In genomic region chr17:4479982-4480751, GRCh38 we compare ENCODE assay signal across 11 cellular contexts. TPM values are rescaled to one million over a fixed set of nuclear protein-coding genes. Genes with fewer than 3 reads are reported as not detected.
DNase-seq lines count a peak whose midpoint lies in the region; ATAC-seq and TF ChIP-seq lines count a peak whose summit lies in the region.
"Had no signal": no experiment of that assay in that cellular context is flagged by ENCODE, and none has a peak within 500 bp of the region (broad histone marks: within the 10 kb centered on the region; RNA-seq: fewer than 3 reads in every experiment).

No MANE protein-coding gene starts in this region.

- H3K27me3 Mint-ChIP-seq in CD4-positive, CD25-positive, alpha-beta regulatory T cell, result no peaks in the 10 kb centered on the region
- peaks cover 23% of the 10 kb centered on the region for H3K27me3 Mint-ChIP-seq in GM23338 (ENCODE audit: insufficient read depth, low read depth, poor library complexity)
- no peaks in the 10 kb centered on the region for H3K27me3 Mint-ChIP-seq in effector memory CD8-positive, alpha-beta T cell
- H3K27me3 Mint-ChIP-seq in natural killer cell treated with Interleukin-12 subunit alpha and Interleukin-12 subunit beta and Interleukin-15 and Interleukin-18, amount 100 ng/mL, for 72 hours, result peaks cover 0 to 3% of the 10 kb centered on the region in 2 donors

- no peak overlapping the region for H3K4me3 ChIP-seq in CD4-positive, CD25-positive, alpha-beta regulatory T cell (ENCODE audit: low read depth, low read length)
- H3K4me3 ChIP-seq in GM23338, result no peak overlapping the region

- no peak for ATAC-seq in CD4-positive, CD25-positive, alpha-beta regulatory T cell (ENCODE audit: low read depth in 2 of 2)
- no peak for ATAC-seq in GM23338
- no peak for ATAC-seq in effector memory CD8-positive, alpha-beta T cell (replicated peaks)
- no peak for ATAC-seq in natural killer cell treated with Interleukin-12 subunit alpha and Interleukin-12 subunit beta and Interleukin-15 and Interleukin-18, amount 100 ng/mL, for 72 hours

- no peaks in the 10 kb centered on the region for H4K20me1 ChIP-seq in GM23338 (replicated peaks; ENCODE audit: insufficient read depth)

- H3K4me1 ChIP-seq in CD4-positive, CD25-positive, alpha-beta regulatory T cell (ENCODE audit: control insufficient read depth, insufficient read depth, low read length, poor library complexity, severe bottlenecking), result peaks cover 36% of the 10 kb centered on the region
- H3K4me1 ChIP-seq in GM23338 (ENCODE audit: insufficient read depth), result no peaks in the 10 kb centered on the region

- no peaks in the 10 kb centered on the region for H3K79me2 ChIP-seq in GM23338 (replicated peaks; ENCODE audit: insufficient read depth)

- H3K27ac ChIP-seq in CD4-positive, CD25-positive, alpha-beta regulatory T cell (ENCODE audit: insufficient read depth, low read length, poor library complexity, severe bottlenecking), result no peak overlapping the region
- no peak overlapping the region for H3K27ac ChIP-seq in GM23338 (ENCODE audit: low read depth)

- no peaks in the 10 kb centered on the region for H3K36me3 ChIP-seq in CD4-positive, CD25-positive, alpha-beta regulatory T cell (ENCODE audit: control insufficient read depth, insufficient read depth, low read length)
- no peaks in the 10 kb centered on the region for H3K36me3 ChIP-seq in GM23338 (ENCODE audit: insufficient read depth)

- TF ChIP-seq CTCF in GM23338 (conservative IDR thresholded peaks at IDR 0.05; ENCODE audit: low read depth in 2 of 2), result no peak

- H3F3A ChIP-seq in GM23338 (replicated peaks; ENCODE audit: low read depth), result no peaks in the 10 kb centered on the region

- no peaks in the 10 kb centered on the region for H3K9me3 Mint-ChIP-seq in CD4-positive, CD25-positive, alpha-beta regulatory T cell
- no peaks in the 10 kb centered on the region for H3K9me3 Mint-ChIP-seq in GM23338
- no peaks in the 10 kb centered on the region for H3K9me3 Mint-ChIP-seq in effector memory CD8-positive, alpha-beta T cell
- H3K9me3 Mint-ChIP-seq in natural killer cell treated with Interleukin-12 subunit alpha and Interleukin-12 subunit beta and Interleukin-15 and Interleukin-18, amount 100 ng/mL, for 72 hours, result no peaks in the 10 kb centered on the region
- H3K9me3 Mint-ChIP-seq: activated T-helper 2 cell treated with anti-CD3 and anti-CD28 coated beads, Interferon-gamma antibody, Interleukin-2, Interleukin-4, amounts not matched to agents 10 μg/mL and 5 μg/mL and 100 μg/mL, durations not matched to agents 14 hours and 24 hours and 36 hours had no signal

- no peaks in the 10 kb centered on the region for H3K27me3 ChIP-seq in CD4-positive, CD25-positive, alpha-beta regulatory T cell (ENCODE audit: control insufficient read depth, insufficient read depth, low read length)
- H3K27me3 ChIP-seq in GM23338 (ENCODE audit: insufficient read depth), result no peaks in the 10 kb centered on the region

- H3K36me3 Mint-ChIP-seq in CD4-positive, CD25-positive, alpha-beta regulatory T cell, result peaks cover 4% of the 10 kb centered on the region
- no peaks in the 10 kb centered on the region for H3K36me3 Mint-ChIP-seq in GM23338 (ENCODE audit: low read depth)
- no peaks in the 10 kb centered on the region for H3K36me3 Mint-ChIP-seq in effector memory CD8-positive, alpha-beta T cell (ENCODE audit: insufficient read depth)
- H3K36me3 Mint-ChIP-seq in natural killer cell treated with Interleukin-12 subunit alpha and Interleukin-12 subunit beta and Interleukin-15 and Interleukin-18, amount 100 ng/mL, for 72 hours, result no peaks in the 10 kb centered on the region

- no peak for DNase-seq in CD4-positive, CD25-positive, alpha-beta regulatory T cell
- DNase-seq in GM23338 (ENCODE audit: low spot score) (no peak), activated T-cell treated with anti-CD3 and anti-CD28 coated beads for 4 hours (no peak), Kasumi-1 (lab: John Stamatoyannopoulos, UW) (no peak), hippocampal formation (lab: John Stamatoyannopoulos, UW) (no peak)
- no peak for DNase-seq in effector memory CD8-positive, alpha-beta T cell
- no peak for DNase-seq in natural killer cell treated with Interleukin-12 subunit alpha and Interleukin-12 subunit beta and Interleukin-15 and Interleukin-18, amount 100 ng/mL, for 72 hours (ENCODE audit: low spot score)
- DNase-seq: activated CD4-positive, alpha-beta T cell treated with anti-CD3 and anti-CD28 coated beads, Interleukin-2, amount 50 U/mL, for 1 hour; foreskin fibroblast; NCI-H446 treated with DMSO at 0.1 percent for 48 hours had no signal

- peak overlapping the region in 2 of 4 donors; percentile 4 to 38 for H3K4me3 Mint-ChIP-seq in CD4-positive, CD25-positive, alpha-beta regulatory T cell
- no peak overlapping the region for H3K4me3 Mint-ChIP-seq in GM23338
- H3K4me3 Mint-ChIP-seq in effector memory CD8-positive, alpha-beta T cell, result peak overlapping the region; percentile 17 to 80
- H3K4me3 Mint-ChIP-seq in natural killer cell treated with Interleukin-12 subunit alpha and Interleukin-12 subunit beta and Interleukin-15 and Interleukin-18, amount 100 ng/mL, for 72 hours, result no peak overlapping the region

- H3K9me3 ChIP-seq in CD4-positive, CD25-positive, alpha-beta regulatory T cell (ENCODE audit: control insufficient read depth in 2 of 2, low read length in 2 of 2), result no peaks in the 10 kb centered on the region

- H3K4me2 ChIP-seq in GM23338, result no peak overlapping the region

- H3K4me1 Mint-ChIP-seq in CD4-positive, CD25-positive, alpha-beta regulatory T cell, result peaks cover 0 to 52% (median 21%) of the 10 kb centered on the region in 4 donors
- H3K4me1 Mint-ChIP-seq in GM23338, result peaks cover 11% of the 10 kb centered on the region
- H3K4me1 Mint-ChIP-seq in effector memory CD8-positive, alpha-beta T cell (ENCODE audit: low read depth in 2 of 2), result peaks cover 31 to 35% of the 10 kb centered on the region in 2 donors
- H3K4me1 Mint-ChIP-seq in natural killer cell treated with Interleukin-12 subunit alpha and Interleukin-12 subunit beta and Interleukin-15 and Interleukin-18, amount 100 ng/mL, for 72 hours (ENCODE audit: low read depth in 2 of 2), result peaks cover 17 to 19% of the 10 kb centered on the region in 2 donors

- H3K9me2 ChIP-seq in GM23338 (ENCODE audit: insufficient read depth), result no peaks in the 10 kb centered on the region

- H3K27ac Mint-ChIP-seq in CD4-positive, CD25-positive, alpha-beta regulatory T cell, result peak overlapping the region; percentile 86 to 95 (median 94)
- H3K27ac Mint-ChIP-seq in GM23338, result no peak overlapping the region
- peak overlapping the region; percentile 86 to 96 for H3K27ac Mint-ChIP-seq in effector memory CD8-positive, alpha-beta T cell
- peak overlapping the region; percentile 89 to 93 for H3K27ac Mint-ChIP-seq in natural killer cell treated with Interleukin-12 subunit alpha and Interleukin-12 subunit beta and Interleukin-15 and Interleukin-18, amount 100 ng/mL, for 72 hours

- H2AFZ ChIP-seq in GM23338, result peak overlapping the region; percentile 66; the same call in 1 of the 2 replicates

TF ChIP-seq in GM23338, 12 proteins besides CTCF, POLR2A, EP300 and RAD21 (continues in another document):
- TF ChIP-seq ZNF114 (CRISPR knock-in tag; IDR thresholded peaks at IDR 0.05) (no peak), CREB1 (CRISPR knock-in tag; IDR thresholded peaks at IDR 0.05; ENCODE audit: low read depth) (no peak), STAT1 (IDR thresholded peaks at IDR 0.05; ENCODE audit: unreplicated experiment) (no peak), EZH2 (IDR thresholded peaks at IDR 0.05; ENCODE audit: low read depth, unreplicated experiment) (no peak), EZH2phosphoT487 (IDR thresholded peaks at IDR 0.05; ENCODE audit: unreplicated experiment) (no peak), REST (IDR thresholded peaks at IDR 0.05; ENCODE audit: unreplicated experiment) (no peak), NANOG (IDR thresholded peaks at IDR 0.05; ENCODE audit: borderline replicate concordance) (no peak)

RNA-seq across cellular contexts. Expression of gene SPNS2, which starts 18.5 kb away (rescaled TPM):
- total RNA-seq in CD4-positive, CD25-positive, alpha-beta regulatory T cell, result 0.94 TPM
- not detected for polyA plus RNA-seq in CD4-positive, CD25-positive, alpha-beta regulatory T cell
- total RNA-seq in GM23338 (2014; rRNA removed; shearing (Covaris generic)), result 0.78 and 2.3 TPM in 2 replicates
- polyA plus RNA-seq in GM23338 (2016; fragmentation: Nextera tagmentation; extraction: Ambion mirVana), result 1.4 and 1.7 TPM in 2 replicates
- not detected for total RNA-seq in natural killer cell treated with Interleukin-12 subunit alpha and Interleukin-12 subunit beta and Interleukin-15 and Interleukin-18, amount 100 ng/mL, for 72 hours

RNA-seq across cellular contexts. Expression of gene SPNS3, which starts 46.4 kb away (rescaled TPM):
- 2.5 TPM for total RNA-seq in CD4-positive, CD25-positive, alpha-beta regulatory T cell
- polyA plus RNA-seq in CD4-positive, CD25-positive, alpha-beta regulatory T cell, result 1 to 10 TPM; 4.5 to 8.8 (median 7.7) TPM
- total RNA-seq in GM23338 (2014; rRNA removed; shearing (Covaris generic)), result not detected in 2 replicates
- not detected in 2 replicates for polyA plus RNA-seq in GM23338 (2016; fragmentation: Nextera tagmentation; extraction: Ambion mirVana)
- 1 to 10 TPM; 1.1 to 1.9 TPM for total RNA-seq in natural killer cell treated with Interleukin-12 subunit alpha and Interleukin-12 subunit beta and Interleukin-15 and Interleukin-18, amount 100 ng/mL, for 72 hours

Comparison
In these comparisons a context has a peak if more than half of its experiments do, and no peak if none do; other contexts are left out.
1. H3K4me3 Mint-ChIP-seq: peak in effector memory CD8-positive, alpha-beta T cell (2 of 2); none in GM23338 (single experiment) and natural killer cell treated with Interleukin-12 subunit alpha and Interleukin-12 subunit beta and Interleukin-15 and Interleukin-18, amount 100 ng/mL, for 72 hours (single experiment).